Comparison of ENCODE assay signal across 8 cellular contexts in the genomic region with DNA sequence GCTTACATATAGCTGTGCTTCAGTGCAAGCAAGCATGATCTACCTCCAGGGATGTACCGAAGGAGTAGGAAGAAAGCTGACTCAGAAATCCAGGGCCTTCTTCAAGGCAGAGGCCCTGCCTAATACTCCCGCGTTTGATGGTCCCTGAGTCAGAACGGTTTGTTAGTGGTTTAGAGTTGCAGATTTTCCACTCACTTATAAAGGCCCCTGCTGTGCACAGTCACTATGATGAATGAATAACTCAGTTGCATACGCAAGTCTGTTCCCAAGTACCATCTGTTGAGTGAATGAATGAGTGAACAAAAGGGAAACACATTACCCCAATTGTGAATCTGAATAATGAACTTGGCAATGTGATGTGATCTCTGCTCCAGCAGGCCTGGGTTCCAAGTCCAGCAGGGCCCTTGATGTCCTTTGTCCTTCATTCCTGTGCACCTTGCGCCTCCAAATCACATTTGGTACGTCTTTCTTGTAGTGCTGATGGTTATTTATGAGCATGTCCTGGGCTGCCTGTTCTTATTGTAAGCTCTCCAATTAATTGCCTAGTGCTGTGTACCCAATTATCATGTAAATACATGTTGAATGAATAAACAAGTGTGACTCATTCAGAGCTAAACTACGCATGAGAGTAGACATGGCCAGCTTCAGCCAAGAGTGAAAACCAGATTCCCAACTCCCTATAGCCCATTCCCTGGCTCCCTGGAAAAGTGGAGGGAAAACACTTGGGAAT.
DNase-seq lines count a peak whose midpoint lies in the region; ATAC-seq and TF ChIP-seq lines count a peak whose summit lies in the region.

No MANE protein-coding gene starts in this region.

- H3K36me3 ChIP-seq in KOPT-K1 (ENCODE audit: insufficient read depth, low read length) (peaks cover 17% of the 10 kb centered on the region), mesodermal cell (ENCODE audit: control insufficient read depth, insufficient read depth, low read length) (peaks cover 2% of the 10 kb centered on the region), body of pancreas (replicated peaks in 1 of 2; ENCODE audit: insufficient read depth in 1 of 2, low read depth in 2 of 2) (no peaks in the 10 kb centered on the region)

- H3K27me3 ChIP-seq in body of pancreas = no peaks in the 10 kb centered on the region

- WGBS in mesodermal cell (ENCODE audit: insufficient coverage in 2 of 2), 2 experiments = 28 to 58% methylated on average over 4 of the region's 8 CpGs
- WGBS in body of pancreas, 2 donors = 73 to 80% methylated on average over 8 of the region's 8 CpGs

- H3K27ac ChIP-seq in KOPT-K1 (ENCODE audit: low read depth, low read length, poor library complexity, severe bottlenecking) = peak overlapping the region; percentile 67
- H3K27ac ChIP-seq in angular gyrus (ENCODE audit: low read depth, low read length) = peak overlapping the region; percentile 60
- H3K27ac ChIP-seq in mesodermal cell (ENCODE audit: low read depth, low read length, severe bottlenecking) = peak overlapping the region; percentile 82
- H3K27ac ChIP-seq in body of pancreas = no peak overlapping the region

- ATAC-seq in body of pancreas = no peak

- H3K9me3 ChIP-seq in KOPT-K1 (ENCODE audit: insufficient read depth, low read length, poor library complexity, severe bottlenecking) (no peaks in the 10 kb centered on the region), mesodermal cell (ENCODE audit: control insufficient read depth, low read length) (no peaks in the 10 kb centered on the region), body of pancreas (no peaks in the 10 kb centered on the region)

- TF ChIP-seq CTCF in body of pancreas (IDR thresholded peaks at IDR 0.05) = no peak

- peak; percentile 87 for DNase-seq in AG20443 (ENCODE audit: low spot score)
- DNase-seq in UCSD-AML1 (lab: John Stamatoyannopoulos, UW; ENCODE audit: unreplicated experiment) = no peak
- DNase-seq in NCI-H187 (lab: John Stamatoyannopoulos, UW) = no peak
- DNase-seq in body of pancreas = no peak
- DNase-seq in activated effector memory CD4-positive, alpha-beta T cell treated with anti-CD3 and anti-CD28 coated beads, Interleukin-2, amount 50 U/mL, for 16 hours = no peak

- H3K4me3 ChIP-seq in mesodermal cell (ENCODE audit: extremely low read depth, insufficient read depth, low read length, poor library complexity, severe bottlenecking) (no peak overlapping the region), body of pancreas (no peak overlapping the region)

- intact Hi-C loops in body of pancreas (cut with DNase I) = no loop called here

- peaks cover 24% of the 10 kb centered on the region for H3K4me1 ChIP-seq in mesodermal cell (ENCODE audit: control insufficient read depth, insufficient read depth, low read length, poor library complexity, severe bottlenecking)
- H3K4me1 ChIP-seq in body of pancreas = peaks cover 11% of the 10 kb centered on the region

- no peak for TF ChIP-seq POLR2A in body of pancreas (IDR thresholded peaks at IDR 0.05)

Comparison
In these comparisons a context has a peak if more than half of its experiments do, and no peak if none do; other contexts are left out.
1. H3K27ac ChIP-seq: peak in KOPT-K1 (single experiment), angular gyrus (single experiment) and mesodermal cell (single experiment); none in body of pancreas (0 of 4).